ENCODE assay signal across 8 cellular contexts in the genomic region with DNA sequence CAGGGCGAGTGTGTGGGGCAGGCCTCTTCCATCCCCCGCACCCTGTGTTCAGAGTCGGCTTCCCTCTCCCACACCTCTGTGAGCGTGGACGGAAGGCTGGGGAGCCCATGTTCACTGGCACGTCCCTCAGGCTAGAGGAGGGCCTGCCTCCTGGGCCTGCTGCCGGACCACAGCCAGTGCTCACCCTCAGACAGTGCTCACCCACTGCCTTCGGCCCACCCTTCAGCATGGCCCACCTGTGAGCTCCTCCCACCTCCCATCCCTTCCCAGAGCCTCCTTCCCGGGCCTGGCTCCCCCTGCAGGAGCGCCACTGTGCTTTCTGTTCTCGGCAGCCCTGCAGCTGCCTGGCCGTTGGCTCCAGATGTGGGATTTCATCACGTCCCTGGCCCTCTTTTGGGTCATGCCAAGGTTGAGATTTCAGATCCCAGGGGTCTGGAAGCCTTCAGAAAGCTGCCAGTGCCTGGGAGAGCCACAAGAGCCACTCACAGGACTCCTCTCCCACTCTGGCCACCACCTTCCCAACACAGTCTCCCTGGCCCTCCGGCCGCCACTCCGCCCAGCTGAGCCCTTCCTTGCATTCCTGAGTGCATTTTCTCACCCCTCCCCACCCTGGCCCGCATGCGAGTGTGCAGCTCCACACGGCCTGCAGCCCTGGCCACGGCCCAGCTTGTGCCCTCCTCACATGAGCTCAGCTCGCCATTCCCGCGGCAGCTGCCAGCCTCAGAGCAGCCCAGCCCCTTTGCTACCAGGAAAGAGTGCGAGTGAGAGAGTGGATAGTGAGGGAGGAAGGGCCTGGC. TPM values are rescaled to one million over a fixed set of nuclear protein-coding genes. Genes with fewer than 3 reads are reported as not detected.
DNase-seq lines count a peak whose midpoint lies in the region; ATAC-seq and TF ChIP-seq lines count a peak whose summit lies in the region.

No MANE protein-coding gene starts in this region.

- peak; percentile 94 for DNase-seq in LHCN-M2 (ENCODE audit: low read depth)
- DNase-seq in cerebellum (ENCODE audit: low spot score) = peak; percentile 46
- DNase-seq in left lobe of liver (ENCODE audit: low spot score) = no peak
- DNase-seq in testis = no peak
- no peak for DNase-seq in Kasumi-1 (lab: John Stamatoyannopoulos, UW)
- no peak for DNase-seq in NCI-H187 (lab: John Stamatoyannopoulos, UW)

- H3K27ac ChIP-seq in testis = peak overlapping the region; percentile 44

- WGBS in testis, 2 donors = 63 to 75% methylated on average over 24 of the region's 24 CpGs

- H3K27me3 ChIP-seq in testis = no peaks in the 10 kb centered on the region

- no peaks in the 10 kb centered on the region for H3K36me3 ChIP-seq in testis (ENCODE audit: low read depth, missing control alignments)

- peaks cover 38% of the 10 kb centered on the region for H3K4me1 ChIP-seq in testis

- no peak overlapping the region for H3K4me3 ChIP-seq in testis

- intact Hi-C loops in testis (cut with DNase I; ENCODE audit: low total_unique reads) = no loop called here

- ATAC-seq in left lobe of liver (peak; percentile 32), HG03097 (IDR thresholded peaks at IDR 0.05; ENCODE audit: low FRiP score, unreplicated experiment) (no peak), HG03439 (IDR thresholded peaks at IDR 0.05; ENCODE audit: unreplicated experiment) (no peak)

- TF ChIP-seq POLR2A in testis (IDR thresholded peaks at IDR 0.05) = no peak

- H3K9me3 ChIP-seq in testis = no peaks in the 10 kb centered on the region

- peak in 1 of 3 experiments; percentile 7 for TF ChIP-seq CTCF in testis (IDR thresholded peaks at IDR 0.05)

RNA-seq across cellular contexts. Expression of a gene that starts 25.3 kb away (rescaled TPM):
- total RNA-seq in LHCN-M2 (2014; rRNA removed) = not detected in 2 replicates
- 0.09 TPM for polyA plus RNA-seq in LHCN-M2 (2012)
- 0.54 TPM for total RNA-seq in cerebellum
- total RNA-seq in left lobe of liver = 30.9 TPM
- total RNA-seq in testis = 1 to 10 TPM; 4.6 to 5.5 TPM
- polyA plus RNA-seq in testis (ENCODE audit: insufficient read depth, low read depth, low replicate concordance) = 3.6 TPM

RNA-seq across cellular contexts. Expression of a gene that starts 54.4 kb away (rescaled TPM):
- total RNA-seq in LHCN-M2 (2014; rRNA removed) (not detected in 2 replicates), cerebellum (not detected), left lobe of liver (not detected), testis (not detected)
- not detected for polyA plus RNA-seq in LHCN-M2 (2012)
- 4.4 TPM for polyA plus RNA-seq in testis (ENCODE audit: insufficient read depth, low read depth, low replicate concordance)

Comparison
In these comparisons a context has a peak if more than half of its experiments do, and no peak if none do; other contexts are left out.
1. DNase-seq: peak in LHCN-M2 (single experiment) and cerebellum (single experiment); none in left lobe of liver (single experiment), testis (single experiment), Kasumi-1 (0 of 2) and NCI-H187 (0 of 2).